ENCODE assay signal across 16 cellular contexts in the genomic region with DNA sequence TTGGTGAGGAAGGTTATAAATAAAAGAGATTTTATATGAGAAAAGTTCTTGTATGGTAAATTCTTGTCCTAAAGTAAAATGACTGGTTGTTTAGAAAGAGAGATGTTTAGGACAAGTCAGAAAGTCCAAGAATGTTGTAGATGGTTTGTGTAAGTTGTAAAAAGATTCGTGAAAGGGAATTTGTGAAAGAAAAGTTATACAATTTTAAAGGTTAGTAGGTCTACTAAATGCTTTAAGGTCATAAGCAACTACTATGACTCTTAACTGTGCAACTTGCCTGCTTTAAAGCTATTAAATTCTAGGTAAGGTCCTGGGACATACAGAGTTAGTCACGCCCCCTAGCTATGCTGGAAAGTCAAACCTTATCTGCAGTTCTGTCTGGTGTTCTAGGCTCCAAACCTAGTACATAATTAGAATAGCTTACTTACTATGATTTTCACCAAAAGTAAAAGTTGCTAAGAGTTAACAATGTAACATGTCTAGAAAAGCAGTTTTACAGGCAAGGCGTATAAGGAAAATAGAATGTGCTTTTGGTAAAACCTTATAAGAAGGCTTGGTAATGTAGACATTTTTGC. TPM values are rescaled to one million over a fixed set of nuclear protein-coding genes. Genes with fewer than 3 reads are reported as not detected.
DNase-seq lines count a peak whose midpoint lies in the region; ATAC-seq, FAIRE-seq and TF ChIP-seq lines count a peak whose summit lies in the region.
"Had no signal": no experiment of that assay in that cellular context is flagged by ENCODE, and none has a peak within 500 bp of the region (broad histone marks: within the 10 kb centered on the region; RNA-seq: fewer than 3 reads in every experiment).

No MANE protein-coding gene starts in this region.

- ATAC-seq in HepG2 (no peak), right lobe of liver (no peak), GM21390 (IDR thresholded peaks at IDR 0.05; ENCODE audit: unreplicated experiment) (no peak)

- H3K9me3 ChIP-seq in HepG2 (ENCODE audit: low read length): peaks cover 33% of the 10 kb centered on the region
- H3K9me3 ChIP-seq in right lobe of liver: peaks cover 0 to 7% (median 0%) of the 10 kb centered on the region in 4 donors
- H3K9me3 ChIP-seq in A673 (ENCODE audit: low read depth, low read length, poor library complexity, severe bottlenecking): peaks cover 19% of the 10 kb centered on the region
- H3K9me3 ChIP-seq: BE2C had no signal

- TF ChIP-seq POLR2A in HepG2 (IDR thresholded peaks at IDR 0.05; ENCODE audit: insufficient read depth in 1 of 2, low read depth in 2 of 2, low read length in 2 of 2) (no peak), right lobe of liver (IDR thresholded peaks at IDR 0.05) (no peak), erythroblast (IDR thresholded peaks at IDR 0.05; ENCODE audit: low read length) (no peak), GM12892 (IDR thresholded peaks at IDR 0.05; ENCODE audit: low read depth, low read length) (no peak)

- intact Hi-C loops in HepG2 (cut with micrococcal nuclease; ENCODE audit: unreplicated experiment) (no loop called here), right lobe of liver (cut with DNase I) (no loop called here), A673 (cut with micrococcal nuclease; ENCODE audit: unreplicated experiment) (no loop called here)

- TF ChIP-seq EP300 in HepG2 (IDR thresholded peaks at IDR 0.05; ENCODE audit: low read depth in 2 of 2, low read length in 2 of 2) (no peak), HepG2 (CRISPR knock-in tag; IDR thresholded peaks at IDR 0.05; ENCODE audit: borderline replicate concordance) (no peak)

- TF ChIP-seq CTCF in HepG2 (CRISPR knock-in tag; IDR thresholded peaks at IDR 0.05) (no peak), right lobe of liver (IDR thresholded peaks at IDR 0.05) (no peak), A673 (conservative IDR thresholded peaks at IDR 0.05; ENCODE audit: low read depth, low read length) (no peak)

- DNase-seq in HepG2 (ENCODE audit: low spot score) (no peak), right lobe of liver (no peak), OCI-M1 (lab: John Stamatoyannopoulos, UW) (peak; percentile 3), erythroblast (lab: John Stamatoyannopoulos, UW) (peak; percentile 14 to 15), GM12892 (ENCODE audit: insufficient read length) (no peak), A673 (ENCODE audit: low spot score) (no peak)
- DNase-seq in NK-92 treated with Interleukin-12 subunit alpha and Interleukin-12 subunit beta, amount 100 ng/mL, for 24 hours (lab: John Stamatoyannopoulos, UW): no peak
- DNase-seq: BE2C; CD4-positive, alpha-beta memory T cell; GOT3 had no signal

- no peak overlapping the region for H3K9ac ChIP-seq in HepG2 (ENCODE audit: insufficient read depth, low read depth, low read length)

- no peaks in the 10 kb centered on the region for H4K20me1 ChIP-seq in HepG2 (ENCODE audit: insufficient read depth, low read length)

- no peak for TF ChIP-seq RAD21 in HepG2 (CRISPR knock-in tag; IDR thresholded peaks at IDR 0.05)

- H3K4me3 ChIP-seq in HepG2 (replicated peaks in 1 of 3; ENCODE audit: insufficient read depth in 1 of 3, low read depth in 2 of 3, low read length in 3 of 3) (no peak overlapping the region), right lobe of liver (no peak overlapping the region), A673 (ENCODE audit: low read depth, low read length, poor library complexity, severe bottlenecking) (no peak overlapping the region)
- H3K4me3 ChIP-seq: HAP-1 had no signal

- POLR2A ChIA-PET in HepG2 (lab: Yijun Ruan, JAX) (interaction anchor here (0.9 to 5.4 kb wide), 4 partner anchors 7 to 24 kb away, joined by 3 to 70 read pairs (median 32); a partner anchor contains a TSS), A673 (lab: Charles Lee; ENCODE audit: low non-redundant PET) (no interaction called here)

- WGBS in HepG2 (ENCODE audit: low lambda C conversion rate): 92% methylated on average over 3 of the region's 3 CpGs
- WGBS in right lobe of liver (ENCODE audit: insufficient coverage, low coverage, low lambda C conversion rate, missing lambda C conversion rate): 95% methylated on average over 3 of the region's 3 CpGs

- no peaks in the 10 kb centered on the region for H3K36me3 ChIP-seq in HepG2 (replicated peaks in 1 of 2; ENCODE audit: control insufficient read depth in 1 of 2, insufficient read depth in 2 of 2, low read length in 2 of 2)
- no peaks in the 10 kb centered on the region for H3K36me3 ChIP-seq in right lobe of liver
- no peaks in the 10 kb centered on the region for H3K36me3 ChIP-seq in A673 (ENCODE audit: insufficient read depth, low read length, poor library complexity, severe bottlenecking)
- H3K36me3 ChIP-seq: BE2C, HAP-1 had no signal

- no peak overlapping the region for H3K4me2 ChIP-seq in HepG2 (ENCODE audit: low read depth, low read length)

- BruUV-seq in HepG2 (replicated peaks; lab: Mats Ljungman, UMichigan) (no TSS peak), A673 (replicated peaks; lab: Mats Ljungman, UMichigan) (no TSS peak)

- in situ Hi-C loops in HepG2 (cut with HindIII; ENCODE audit: extremely low pct_ligation_motif_present, low pct_unique_long_range_greater_than_20kb): no loop called here

- CTCF ChIA-PET in HepG2 (lab: Yijun Ruan, JAX; ENCODE audit: low intra/inter-chr PET ratio, low total read pairs): interaction anchor here (3.4 kb wide), 1 partner anchor 36 kb away, joined by 15 read pairs; no protein-coding TSS in a partner anchor
- CTCF ChIA-PET in A673 (lab: Charles Lee): interaction anchor here (1.5 kb wide), 1 partner anchor 7 kb away, joined by 6 read pairs; no protein-coding TSS in a partner anchor

- H3K4me1 ChIP-seq in HepG2 (ENCODE audit: insufficient read depth, low read length) (peaks cover 30% of the 10 kb centered on the region), right lobe of liver (peaks cover 0 to 16% (median 6%) of the 10 kb centered on the region in 4 donors), A673 (ENCODE audit: insufficient read depth, low read length, poor library complexity, severe bottlenecking) (no peaks in the 10 kb centered on the region)
- H3K4me1 ChIP-seq: BE2C, HAP-1 had no signal

- H3K27ac ChIP-seq in HepG2 (ENCODE audit: extremely low read length, insufficient read depth, low read length) (no peak overlapping the region), right lobe of liver (no peak overlapping the region), A673 (ENCODE audit: low read depth, low read length, poor library complexity, severe bottlenecking) (no peak overlapping the region)
- H3K27ac ChIP-seq: C4-2B had no signal

- H3K79me2 ChIP-seq in HepG2 (ENCODE audit: insufficient read depth, low read length): no peaks in the 10 kb centered on the region

- FAIRE-seq in HepG2 (lab: Jason Lieb, UNC) (no peak), GM12892 (lab: Jason Lieb, UNC) (no peak)
- FAIRE-seq: HTR-8/SVneo had no signal

- no peak overlapping the region for H2AFZ ChIP-seq in HepG2 (ENCODE audit: low read length)

- no peaks in the 10 kb centered on the region for H3K27me3 ChIP-seq in HepG2 (ENCODE audit: control insufficient read depth in 1 of 2, insufficient read depth in 2 of 2, low read length in 2 of 2)
- H3K27me3 ChIP-seq in right lobe of liver: no peaks in the 10 kb centered on the region
- H3K27me3 ChIP-seq in A673 (replicated peaks; ENCODE audit: insufficient read depth, low read depth, low read length, poor library complexity): peaks cover 3% of the 10 kb centered on the region
- H3K27me3 ChIP-seq: BE2C had no signal

RNA-seq across cellular contexts. Expression of a gene that starts 11.2 kb away (rescaled TPM):
- 2,867 and 3,021 TPM in 2 replicates for total RNA-seq in HepG2 (2016; rRNA removed; fragmentation: Illumina TruSeq; extraction: Trizol)
- 582 and 659 TPM in 2 replicates for total RNA-seq in HepG2 (2016; cell fraction: cytosol; rRNA removed; fragmentation: Illumina TruSeq; extraction: Trizol; ENCODE audit: low read depth)
- 2,776 and 3,102 TPM in 2 replicates for total RNA-seq in HepG2 (2016; cell fraction: insoluble cytoplasmic fraction; rRNA removed; fragmentation: Illumina TruSeq; extraction: Trizol)
- total RNA-seq in HepG2 (2016; cell fraction: membrane; rRNA removed; fragmentation: Illumina TruSeq; extraction: Trizol): 925 and 1,194 TPM in 2 replicates
- total RNA-seq in HepG2 (2016; cell fraction: nucleus; rRNA removed; fragmentation: Illumina TruSeq; extraction: Trizol): 2,259 and 2,462 TPM in 2 replicates
- polyA plus RNA-seq in HepG2 (2011; rRNA removed): 1,596 and 1,621 TPM in 2 replicates
- polyA plus RNA-seq in HepG2 (2011; cell fraction: cytosol; rRNA removed): 1,194 and 1,328 TPM in 2 replicates
- polyA plus RNA-seq in HepG2 (2011; cell fraction: nucleus; rRNA removed): 2,740 and 3,322 TPM in 2 replicates
- polyA plus RNA-seq in HepG2 (2012): 740 and 1,093 TPM in 2 replicates
- 288 and 375 TPM in 2 replicates for polyA plus RNA-seq in HepG2 (2016; cell fraction: cytosol; fragmentation: Illumina TruSeq; extraction: Trizol; ENCODE audit: low read depth)
- 2,577 and 2,685 TPM in 2 replicates for polyA plus RNA-seq in HepG2 (2016; cell fraction: insoluble cytoplasmic fraction; fragmentation: Illumina TruSeq; extraction: Trizol; ENCODE audit: low read depth)
- polyA plus RNA-seq in HepG2 (2016; cell fraction: membrane; fragmentation: Illumina TruSeq; extraction: Trizol; ENCODE audit: low read depth): 518 and 720 TPM in 2 replicates
- polyA plus RNA-seq in HepG2 (2016; cell fraction: nucleus; fragmentation: Illumina TruSeq; extraction: Trizol; ENCODE audit: insufficient read depth, low read depth): 3,957 and 4,035 TPM in 2 replicates
- polyA minus RNA-seq in HepG2 (2011; rRNA and poly(A)+ RNA removed; ENCODE audit: low replicate concordance): 4.9 and 1,419 TPM in 2 replicates
- 390 and 391 TPM in 2 replicates for polyA minus RNA-seq in HepG2 (2011; cell fraction: cytosol; rRNA and poly(A)+ RNA removed)
- polyA minus RNA-seq in HepG2 (2011; cell fraction: nucleus; rRNA and poly(A)+ RNA removed): 1,540 and 1,882 TPM in 2 replicates
- total RNA-seq in right lobe of liver: 10 to 100 TPM in 1 of 6 experiments, 1 to 10 TPM in 4, under 1 TPM in 1; 0.53 to 12.3 (median 4.2) TPM
- 0.91 TPM for polyA plus RNA-seq in GM12892 (2012; ENCODE audit: missing spikeins)
- 0.83 and 1.2 TPM in 2 replicates for total RNA-seq in A673 (2021)
- total RNA-seq: CD4-positive, alpha-beta memory T cell had no signal
- polyA plus RNA-seq: CD4-positive, alpha-beta memory T cell had no signal

RNA-seq across cellular contexts. Expression of a gene that starts 46.3 kb away (rescaled TPM):
- total RNA-seq in HepG2 (2016; rRNA removed; fragmentation: Illumina TruSeq; extraction: Trizol) (0.14 and 0.22 TPM in 2 replicates), right lobe of liver (under 1 TPM in 3 of 6 experiments, not detected in 3; 0.07 to 0.20 (median 0.19) TPM), A673 (2021) (0.22 TPM in 1 of 2 replicates, not detected in the other)
- 0.10 TPM in 1 of 2 replicates, not detected in the other for total RNA-seq in HepG2 (2016; cell fraction: cytosol; rRNA removed; fragmentation: Illumina TruSeq; extraction: Trizol; ENCODE audit: low read depth)
- 0.13 and 0.15 TPM in 2 replicates for total RNA-seq in HepG2 (2016; cell fraction: insoluble cytoplasmic fraction; rRNA removed; fragmentation: Illumina TruSeq; extraction: Trizol)
- total RNA-seq in HepG2 (2016; cell fraction: membrane; rRNA removed; fragmentation: Illumina TruSeq; extraction: Trizol): 0.10 and 0.22 TPM in 2 replicates
- 0.12 and 0.44 TPM in 2 replicates for total RNA-seq in HepG2 (2016; cell fraction: nucleus; rRNA removed; fragmentation: Illumina TruSeq; extraction: Trizol)
- 0.08 and 0.16 TPM in 2 replicates for polyA plus RNA-seq in HepG2 (2011; rRNA removed)
- polyA plus RNA-seq in HepG2 (2011; cell fraction: cytosol; rRNA removed): 0.15 and 0.18 TPM in 2 replicates
- 1.1 TPM in 2 replicates for polyA plus RNA-seq in HepG2 (2011; cell fraction: nucleus; rRNA removed)
- 0.16 and 0.54 TPM in 2 replicates for polyA plus RNA-seq in HepG2 (2012)
- polyA plus RNA-seq in HepG2 (2016; cell fraction: cytosol; fragmentation: Illumina TruSeq; extraction: Trizol; ENCODE audit: low read depth): 0.05 and 0.10 TPM in 2 replicates
- polyA plus RNA-seq in HepG2 (2016; cell fraction: insoluble cytoplasmic fraction; fragmentation: Illumina TruSeq; extraction: Trizol; ENCODE audit: low read depth): 0.22 and 0.33 TPM in 2 replicates
- polyA plus RNA-seq in HepG2 (2016; cell fraction: membrane; fragmentation: Illumina TruSeq; extraction: Trizol; ENCODE audit: low read depth): 0.10 and 0.17 TPM in 2 replicates
- polyA plus RNA-seq in HepG2 (2016; cell fraction: nucleus; fragmentation: Illumina TruSeq; extraction: Trizol; ENCODE audit: insufficient read depth, low read depth): 0.42 and 0.55 TPM in 2 replicates
- polyA minus RNA-seq in HepG2 (2011; rRNA and poly(A)+ RNA removed; ENCODE audit: low replicate concordance): 0.18 TPM in 1 of 2 replicates, not detected in the other
- 0.35 TPM in 1 of 2 replicates, not detected in the other for polyA minus RNA-seq in HepG2 (2011; cell fraction: cytosol; rRNA and poly(A)+ RNA removed)
- 0.13 and 0.25 TPM in 2 replicates for polyA minus RNA-seq in HepG2 (2011; cell fraction: nucleus; rRNA and poly(A)+ RNA removed)
- 6.9 TPM for polyA plus RNA-seq in GM12892 (2012; ENCODE audit: missing spikeins)
- total RNA-seq: A172; CD4-positive, alpha-beta memory T cell had no signal
- polyA plus RNA-seq: AG04450 had no signal

RNA-seq across cellular contexts. Expression of a gene that starts 57.3 kb away (rescaled TPM):
- total RNA-seq in HepG2 (2016; rRNA removed; fragmentation: Illumina TruSeq; extraction: Trizol): 39.4 and 96.9 TPM in 2 replicates
- 27.1 and 29.2 TPM in 2 replicates for total RNA-seq in HepG2 (2016; cell fraction: cytosol; rRNA removed; fragmentation: Illumina TruSeq; extraction: Trizol; ENCODE audit: low read depth)
- 43.1 and 100 TPM in 2 replicates for total RNA-seq in HepG2 (2016; cell fraction: insoluble cytoplasmic fraction; rRNA removed; fragmentation: Illumina TruSeq; extraction: Trizol)
- 15.6 and 15.9 TPM in 2 replicates for total RNA-seq in HepG2 (2016; cell fraction: membrane; rRNA removed; fragmentation: Illumina TruSeq; extraction: Trizol)
- 143 and 149 TPM in 2 replicates for total RNA-seq in HepG2 (2016; cell fraction: nucleus; rRNA removed; fragmentation: Illumina TruSeq; extraction: Trizol)
- polyA plus RNA-seq in HepG2 (2011; rRNA removed): 611 and 685 TPM in 2 replicates
- 118 and 170 TPM in 2 replicates for polyA plus RNA-seq in HepG2 (2011; cell fraction: cytosol; rRNA removed)
- 4,733 and 5,679 TPM in 2 replicates for polyA plus RNA-seq in HepG2 (2011; cell fraction: nucleus; rRNA removed)
- polyA plus RNA-seq in HepG2 (2012): 202 and 318 TPM in 2 replicates
- polyA plus RNA-seq in HepG2 (2016; cell fraction: cytosol; fragmentation: Illumina TruSeq; extraction: Trizol; ENCODE audit: low read depth): 12.6 and 13.8 TPM in 2 replicates
- 49.4 and 63.1 TPM in 2 replicates for polyA plus RNA-seq in HepG2 (2016; cell fraction: insoluble cytoplasmic fraction; fragmentation: Illumina TruSeq; extraction: Trizol; ENCODE audit: low read depth)
- polyA plus RNA-seq in HepG2 (2016; cell fraction: membrane; fragmentation: Illumina TruSeq; extraction: Trizol; ENCODE audit: low read depth): 18.9 and 19.4 TPM in 2 replicates
- 559 and 594 TPM in 2 replicates for polyA plus RNA-seq in HepG2 (2016; cell fraction: nucleus; fragmentation: Illumina TruSeq; extraction: Trizol; ENCODE audit: insufficient read depth, low read depth)
- 166 and 365 TPM in 2 replicates for polyA minus RNA-seq in HepG2 (2011; rRNA and poly(A)+ RNA removed; ENCODE audit: low replicate concordance)
- polyA minus RNA-seq in HepG2 (2011; cell fraction: cytosol; rRNA and poly(A)+ RNA removed): 55.5 and 58.2 TPM in 2 replicates
- 527 and 596 TPM in 2 replicates for polyA minus RNA-seq in HepG2 (2011; cell fraction: nucleus; rRNA and poly(A)+ RNA removed)
- total RNA-seq in right lobe of liver: 10 to 100 TPM; 13.6 to 25.9 (median 23.0) TPM
- polyA plus RNA-seq in GM12892 (2012; ENCODE audit: missing spikeins): 84.2 TPM
- 26.0 and 40.1 TPM in 2 replicates for total RNA-seq in A673 (2021)

Comparison
In these comparisons a context has a peak if more than half of its experiments do, and no peak if none do; other contexts are left out.
1. RNA of a gene that starts 11.2 kb away (total RNA-seq): 582 to 3,102 TPM in HepG2; 0.53 to 12.3 TPM in right lobe of liver and 0.83 to 1.2 TPM in A673; every median in the first group is over 10 times any median in the second.
2. DNase-seq: peak in OCI-M1 (single experiment) and erythroblast (2 of 2); none in HepG2 (single experiment), right lobe of liver (0 of 3), GM12892 (single experiment), NK-92 treated with Interleukin-12 subunit alpha and Interleukin-12 subunit beta, amount 100 ng/mL, for 24 hours (single experiment) and A673 (single experiment).